9 cellular contexts compared by ENCODE assay signal in the genomic region with DNA sequence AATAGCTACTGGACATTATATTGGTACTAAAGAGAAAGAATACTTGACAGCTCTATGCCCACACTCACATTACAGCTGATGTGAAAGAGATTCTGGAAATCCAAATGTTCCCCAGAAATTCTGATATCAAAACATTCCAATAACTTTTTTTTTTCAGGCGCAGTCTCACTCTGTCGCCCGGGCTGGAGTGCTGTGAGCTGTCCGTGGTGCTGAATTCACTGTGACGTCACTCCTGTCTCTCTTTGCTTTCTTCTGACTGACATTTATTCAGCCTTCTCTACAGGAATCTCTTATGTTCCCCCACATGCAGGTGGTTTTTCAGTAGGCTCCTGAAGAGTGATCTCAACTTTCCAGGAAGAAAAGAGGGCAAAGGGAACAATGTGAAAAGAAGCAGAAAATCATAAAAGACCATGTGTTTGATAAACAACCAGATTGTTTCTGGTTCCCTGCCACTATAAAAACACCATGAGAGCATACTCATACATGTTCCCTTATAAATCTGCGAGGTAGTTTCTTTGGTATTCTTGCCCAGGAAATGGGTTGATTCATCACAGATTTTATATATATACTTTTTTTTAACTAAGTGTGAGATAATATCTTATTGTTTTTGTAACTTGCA. TPM values are rescaled to one million over a fixed set of nuclear protein-coding genes. Genes with fewer than 3 reads are reported as not detected.
DNase-seq lines count a peak whose midpoint lies in the region; ATAC-seq and TF ChIP-seq lines count a peak whose summit lies in the region.
"Had no signal": no experiment of that assay in that cellular context is flagged by ENCODE, and none has a peak within 500 bp of the region (broad histone marks: within the 10 kb centered on the region; RNA-seq: fewer than 3 reads in every experiment).

No MANE protein-coding gene starts in this region.

- no peak overlapping the region for H3K4me3 ChIP-seq in esophagus squamous epithelium
- H3K4me3 ChIP-seq: BLaER1 had no signal

- H3K36me3 ChIP-seq in esophagus squamous epithelium: no peaks in the 10 kb centered on the region
- H3K36me3 ChIP-seq: BLaER1 had no signal

- intact Hi-C loops in esophagus squamous epithelium (cut with DNase I): no loop called here

- DNase-seq in activated CD4-positive, CD25-positive, alpha-beta regulatory T cell (lab: John Stamatoyannopoulos, UW): peak; percentile 7 to 47 (median 10)
- DNase-seq in T-helper 22 cell (ENCODE audit: low read depth): peak; percentile 6
- peak; percentile 82 for DNase-seq in astrocyte of the hippocampus (ENCODE audit: low read depth, low spot score)
- peak; percentile 55 for DNase-seq in iris pigment epithelial cell (ENCODE audit: low read depth)
- peak; percentile 49 for DNase-seq in stimulated activated CD4-positive, alpha-beta T cell treated with anti-CD3 and anti-CD28 coated beads, Interleukin-2, amount 100 ng/mL, for 4 hours (ENCODE audit: low read depth)
- DNase-seq in stimulated activated naive B cell treated with anti-CD40 and anti-IgM and Interleukin-4, amounts not matched to agents 10 μg/mL and 1 μg/mL and 100 μg/mL, for 72 hours: no peak
- no peak for DNase-seq in esophagus squamous epithelium (lab: John Stamatoyannopoulos, UW)

- TF ChIP-seq POLR2A in esophagus squamous epithelium (IDR thresholded peaks at IDR 0.05): no peak

- no peak for TF ChIP-seq CTCF in esophagus squamous epithelium (IDR thresholded peaks at IDR 0.05)

- ATAC-seq in activated CD4-positive, CD25-positive, alpha-beta regulatory T cell treated with anti-CD3 and anti-CD28 coated beads, Interleukin-2, amount 50 U/mL, for 24 hours: no peak
- ATAC-seq in stimulated activated naive B cell treated with anti-CD40 and anti-IgM and Interleukin-4, amounts not matched to agents 10 μg/mL and 1 μg/mL and 100 μg/mL, for 72 hours (replicated peaks): no peak

- H3K27ac Mint-ChIP-seq in stimulated activated naive B cell treated with anti-CD40 and anti-IgM and Interleukin-4, amounts not matched to agents 10 μg/mL and 1 μg/mL and 100 μg/mL, for 72 hours: no peak overlapping the region

- no peaks in the 10 kb centered on the region for H3K4me1 Mint-ChIP-seq in stimulated activated naive B cell treated with anti-CD40 and anti-IgM and Interleukin-4, amounts not matched to agents 10 μg/mL and 1 μg/mL and 100 μg/mL, for 72 hours

- WGBS in esophagus squamous epithelium, 2 donors: 4 to 8% methylated on average over 6 of the region's 6 CpGs

- H3K4me1 ChIP-seq in esophagus squamous epithelium: no peaks in the 10 kb centered on the region
- H3K4me1 ChIP-seq: BLaER1 had no signal

- peaks cover 35 to 40% of the 10 kb centered on the region in 2 donors for H3K27me3 Mint-ChIP-seq in stimulated activated naive B cell treated with anti-CD40 and anti-IgM and Interleukin-4, amounts not matched to agents 10 μg/mL and 1 μg/mL and 100 μg/mL, for 72 hours

- H3K9me3 Mint-ChIP-seq in stimulated activated naive B cell treated with anti-CD40 and anti-IgM and Interleukin-4, amounts not matched to agents 10 μg/mL and 1 μg/mL and 100 μg/mL, for 72 hours: no peaks in the 10 kb centered on the region

- no peaks in the 10 kb centered on the region for H3K36me3 Mint-ChIP-seq in stimulated activated naive B cell treated with anti-CD40 and anti-IgM and Interleukin-4, amounts not matched to agents 10 μg/mL and 1 μg/mL and 100 μg/mL, for 72 hours

- H3K4me3 Mint-ChIP-seq in stimulated activated naive B cell treated with anti-CD40 and anti-IgM and Interleukin-4, amounts not matched to agents 10 μg/mL and 1 μg/mL and 100 μg/mL, for 72 hours: no peak overlapping the region

- no peak overlapping the region for H3K27ac ChIP-seq in esophagus squamous epithelium
- H3K27ac ChIP-seq: BLaER1 had no signal

- H3K27me3 ChIP-seq in esophagus squamous epithelium: peaks cover 0 to 69% (median 0%) of the 10 kb centered on the region in 4 donors
- H3K27me3 ChIP-seq: BLaER1 had no signal

- no peaks in the 10 kb centered on the region for H3K9me3 ChIP-seq in esophagus squamous epithelium
- H3K9me3 ChIP-seq: BLaER1 had no signal

RNA-seq across cellular contexts. Expression of a gene that starts 6.2 kb away (rescaled TPM):
- 10 to 100 TPM in 1 of 4 donors, 1 to 10 TPM in 2, not detected in 1; 6.7 to 72.9 (median 8.1) TPM for total RNA-seq in esophagus squamous epithelium

RNA-seq across cellular contexts. Expression of a gene that starts 31.7 kb away (rescaled TPM):
- total RNA-seq in esophagus squamous epithelium: over 10,000 TPM in 3 of 4 donors, 1,000 to 10,000 TPM in 1; 4,308 to 17,245 (median 15,998) TPM

RNA-seq across cellular contexts. Expression of a gene that starts 37.9 kb away (rescaled TPM):
- total RNA-seq in esophagus squamous epithelium: 1,000 to 10,000 TPM in 2 of 4 donors, 100 to 1,000 TPM in 1, 1 to 10 TPM in 1; 8.8 to 9,163 (median 3,171) TPM

RNA-seq across cellular contexts. Expression of a gene that starts 47.1 kb away (rescaled TPM):
- 100 to 1,000 TPM in 1 of 4 donors, 10 to 100 TPM in 3; 16.2 to 154 (median 49.0) TPM for total RNA-seq in esophagus squamous epithelium

Comparison
In these comparisons a context has a peak if more than half of its experiments do, and no peak if none do; other contexts are left out.
1. DNase-seq: peak in activated CD4-positive, CD25-positive, alpha-beta regulatory T cell (4 of 4), T-helper 22 cell (single experiment), astrocyte of the hippocampus (single experiment), iris pigment epithelial cell (single experiment) and stimulated activated CD4-positive, alpha-beta T cell treated with anti-CD3 and anti-CD28 coated beads, Interleukin-2, amount 100 ng/mL, for 4 hours (single experiment); none in stimulated activated naive B cell treated with anti-CD40 and anti-IgM and Interleukin-4, amounts not matched to agents 10 μg/mL and 1 μg/mL and 100 μg/mL, for 72 hours (single experiment) and esophagus squamous epithelium (single experiment).